In genomic region chr3:52614689-52615088, GRCh38 we compare ENCODE assay signal across 20 cellular contexts.
"Had no signal": no experiment of that assay in that cellular context is flagged by ENCODE, and none has a peak within 500 bp of the region (broad histone marks: within the 10 kb centered on the region; RNA-seq: fewer than 3 reads in every experiment).

No MANE protein-coding gene starts in this region.

- H3K4me3 Mint-ChIP-seq: activated CD4-positive, alpha-beta T cell treated with anti-CD3 and anti-CD28 coated beads, Interleukin-2, amount 10 ng/mL, durations not matched to agents 7 days and 5 days; activated naive CD8-positive, alpha-beta T cell treated with anti-CD3 and anti-CD28 coated beads, Interleukin-2, amount 50 U/mL, for 24 hours; activated T-helper 1 cell treated with anti-CD3 and anti-CD28 coated beads, Interleukin-12 subunit alpha, Interleukin-12 subunit beta, Interleukin-2, Interleukin-4 antibody, amounts not matched to agents 30 ng/mL and 10 ng/mL and 1 ng/mL, durations not matched to agents 14 hours and 24 hours and 36 hours; central memory CD8-positive, alpha-beta T cell; immature natural killer cell; neural progenitor cell; stimulated activated effector memory CD8-positive, alpha-beta T cell treated with anti-CD3 and anti-CD28 coated beads, Interleukin-12 subunit alpha, Interleukin-12 subunit beta, amount 100 ng/mL, for 72 hours had no signal

- H3K27me3 ChIP-seq: body of pancreas, esophagus muscularis mucosa, heart left ventricle, neural progenitor cell, ovary, thyroid gland had no signal

- H3K9me3 ChIP-seq: body of pancreas, esophagus muscularis mucosa, heart left ventricle, lower lobe of right lung, ovary, thyroid gland had no signal

- H3K27ac Mint-ChIP-seq: activated CD4-positive, alpha-beta T cell treated with anti-CD3 and anti-CD28 coated beads, Interleukin-2, amount 10 ng/mL, durations not matched to agents 7 days and 5 days; activated naive CD8-positive, alpha-beta T cell treated with anti-CD3 and anti-CD28 coated beads, Interleukin-2, amount 50 U/mL, for 24 hours; activated T-helper 1 cell treated with anti-CD3 and anti-CD28 coated beads, Interleukin-12 subunit alpha, Interleukin-12 subunit beta, Interleukin-2, Interleukin-4 antibody, amounts not matched to agents 30 ng/mL and 10 ng/mL and 1 ng/mL, durations not matched to agents 14 hours and 24 hours and 36 hours; immature natural killer cell; neural progenitor cell; stimulated activated effector memory CD8-positive, alpha-beta T cell treated with anti-CD3 and anti-CD28 coated beads, Interleukin-12 subunit alpha, Interleukin-12 subunit beta, amount 100 ng/mL, for 72 hours had no signal

- H3K27me3 Mint-ChIP-seq: activated CD4-positive, alpha-beta T cell treated with anti-CD3 and anti-CD28 coated beads, Interleukin-2, amount 10 ng/mL, durations not matched to agents 7 days and 5 days; activated naive CD8-positive, alpha-beta T cell treated with anti-CD3 and anti-CD28 coated beads, Interleukin-2, amount 50 U/mL, for 24 hours; central memory CD8-positive, alpha-beta T cell had no signal

- ATAC-seq: activated naive CD8-positive, alpha-beta T cell treated with anti-CD3 and anti-CD28 coated beads, Interleukin-2, amount 50 U/mL, for 24 hours; body of pancreas; heart left ventricle; left cardiac atrium; lower lobe of right lung; stimulated activated effector memory CD8-positive, alpha-beta T cell treated with anti-CD3 and anti-CD28 coated beads, Interleukin-12 subunit alpha, Interleukin-12 subunit beta, amount 100 ng/mL, for 72 hours had no signal

- H3K9ac ChIP-seq: neural progenitor cell had no signal

- DNase-seq: activated CD4-positive, alpha-beta T cell treated with anti-CD3 and anti-CD28 coated beads, Interleukin-2, amount 10 ng/mL, durations not matched to agents 7 days and 5 days; activated CD4-positive, CD25-positive, alpha-beta regulatory T cell; activated naive CD4-positive, alpha-beta T cell; activated naive CD8-positive, alpha-beta T cell treated with anti-CD3 and anti-CD28 coated beads, Interleukin-2, amount 50 U/mL, for 24 hours; body of pancreas; cortex of kidney; effector CD4-positive, alpha-beta T cell; heart left ventricle; immature natural killer cell; left cardiac atrium; lower lobe of right lung; midbrain; ovary; stimulated activated CD4-positive, alpha-beta T cell treated with anti-CD3 and anti-CD28 coated beads, Interleukin-12 subunit alpha, Interleukin-12 subunit beta, amount 100 ng/mL, for 4 hours; thyroid gland had no signal

- H3K4me1 Mint-ChIP-seq: activated naive CD8-positive, alpha-beta T cell treated with anti-CD3 and anti-CD28 coated beads, Interleukin-2, amount 50 U/mL, for 24 hours; immature natural killer cell; neural progenitor cell; stimulated activated effector memory CD8-positive, alpha-beta T cell treated with anti-CD3 and anti-CD28 coated beads, Interleukin-12 subunit alpha, Interleukin-12 subunit beta, amount 100 ng/mL, for 72 hours had no signal

- H3K27ac ChIP-seq: body of pancreas, esophagus muscularis mucosa, heart left ventricle, lower lobe of right lung, neural progenitor cell, ovary, thyroid gland had no signal

- H2AFZ ChIP-seq: neural progenitor cell had no signal

- H3K36me3 ChIP-seq: ovary had no signal

- H3K4me1 ChIP-seq: body of pancreas, esophagus muscularis mucosa, heart left ventricle, lower lobe of right lung, neural progenitor cell, thyroid gland had no signal

- H3K9me3 Mint-ChIP-seq: activated CD4-positive, alpha-beta T cell treated with anti-CD3 and anti-CD28 coated beads, Interleukin-2, amount 10 ng/mL, durations not matched to agents 7 days and 5 days; activated naive CD8-positive, alpha-beta T cell treated with anti-CD3 and anti-CD28 coated beads, Interleukin-2, amount 50 U/mL, for 24 hours; activated T-helper 1 cell treated with anti-CD3 and anti-CD28 coated beads, Interleukin-12 subunit alpha, Interleukin-12 subunit beta, Interleukin-2, Interleukin-4 antibody, amounts not matched to agents 30 ng/mL and 10 ng/mL and 1 ng/mL, durations not matched to agents 14 hours and 24 hours and 36 hours; central memory CD8-positive, alpha-beta T cell; immature natural killer cell; neural progenitor cell; stimulated activated effector memory CD8-positive, alpha-beta T cell treated with anti-CD3 and anti-CD28 coated beads, Interleukin-12 subunit alpha, Interleukin-12 subunit beta, amount 100 ng/mL, for 72 hours had no signal

- H3K4me3 ChIP-seq: body of pancreas, esophagus muscularis mucosa, heart left ventricle, lower lobe of right lung, neural progenitor cell, ovary, thyroid gland had no signal

- H3K4me2 ChIP-seq: neural progenitor cell had no signal
